In the genomic region with DNA sequence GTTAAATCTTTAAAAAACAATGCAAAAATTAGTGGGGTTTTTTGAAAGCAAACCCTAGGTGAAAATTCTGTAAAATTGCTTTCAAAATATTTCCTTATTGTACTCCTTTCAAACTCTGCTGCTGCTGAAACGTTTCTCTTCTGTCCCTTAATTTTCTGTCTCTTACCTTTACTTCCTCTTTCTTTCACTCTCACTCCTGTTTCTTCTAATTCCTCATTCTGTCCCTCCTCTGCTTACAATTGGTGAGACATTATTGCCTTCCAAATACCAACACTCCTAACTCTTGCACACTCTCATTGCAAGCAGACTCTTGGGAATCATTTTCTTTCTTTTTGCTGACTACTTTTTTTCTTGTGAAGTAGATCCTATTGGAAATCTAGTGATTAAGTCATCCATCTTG, we compare ENCODE assay signal across 19 cellular contexts.
"Had no signal": no experiment of that assay in that cellular context is flagged by ENCODE, and none has a peak within 500 bp of the region (broad histone marks: within the 10 kb centered on the region; RNA-seq: fewer than 3 reads in every experiment).

No MANE protein-coding gene starts in this region.

- H3K27me3 Mint-ChIP-seq: activated T-helper 17 cell treated with anti-CD3 and anti-CD28 coated beads, Interleukin-2, amount 50 U/mL, for 72 hours had no signal

- H3K4me1 ChIP-seq: ascending aorta, breast epithelium, esophagus squamous epithelium, tibial artery had no signal

- H3K4me3 Mint-ChIP-seq: activated naive CD4-positive, alpha-beta T cell treated with anti-CD3 and anti-CD28 coated beads for 36 hours; activated T-helper 17 cell treated with anti-CD3 and anti-CD28 coated beads, Interleukin-2, amount 50 U/mL, for 72 hours; neural crest cell had no signal

- H3K9me3 Mint-ChIP-seq: activated T-helper 17 cell treated with anti-CD3 and anti-CD28 coated beads, Interleukin-2, amount 50 U/mL, for 72 hours; neural crest cell had no signal

- H3K9me3 ChIP-seq: ascending aorta, breast epithelium, esophagus squamous epithelium, tibial artery had no signal

- H3K27me3 ChIP-seq: ascending aorta, breast epithelium, esophagus squamous epithelium, tibial artery had no signal

- H3K4me3 ChIP-seq: ascending aorta, breast epithelium, esophagus squamous epithelium, skin epidermis, tibial artery had no signal

- H3K27ac ChIP-seq: ascending aorta, breast epithelium, esophagus squamous epithelium, skin epidermis, tibial artery had no signal

- H3K4me1 Mint-ChIP-seq: activated T-helper 17 cell treated with anti-CD3 and anti-CD28 coated beads, Interleukin-2, amount 50 U/mL, for 72 hours; neural crest cell had no signal

- H3K36me3 ChIP-seq: ascending aorta, breast epithelium, esophagus squamous epithelium, tibial artery had no signal

- H3K27ac Mint-ChIP-seq: activated naive CD4-positive, alpha-beta T cell treated with anti-CD3 and anti-CD28 coated beads for 36 hours; activated T-helper 17 cell treated with anti-CD3 and anti-CD28 coated beads, Interleukin-2, amount 50 U/mL, for 72 hours had no signal

- DNase-seq: activated CD4-positive, CD25-positive, alpha-beta regulatory T cell treated with anti-CD3 and anti-CD28 coated beads, Interleukin-2, amount 50 U/mL, for 72 hours; activated naive CD4-positive, alpha-beta T cell treated with anti-CD3 and anti-CD28 coated beads for 36 hours; activated T-cell treated with anti-CD3 and anti-CD28 coated beads for 4 hours; cerebellar nuclear complex; effector CD8-positive, alpha-beta T cell; esophagus squamous epithelium; hippocampal formation; mammary epithelial cell; retina; stimulated activated CD4-positive, alpha-beta T cell treated with anti-CD3 and anti-CD28 coated beads, Interleukin-15, amount 100 ng/mL, for 24 hours; stimulated activated CD4-positive, alpha-beta T cell treated with anti-CD3 and anti-CD28 coated beads, Interleukin-4, amount 100 ng/mL, for 24 hours; stimulated activated naive CD4-positive, alpha-beta T cell; tibial artery had no signal

- ATAC-seq: activated T-helper 17 cell treated with anti-CD3 and anti-CD28 coated beads, Interleukin-2, amount 50 U/mL, for 72 hours; left lobe of liver had no signal
